Comparison of ENCODE assay signal across 9 cellular contexts in the genomic region with DNA sequence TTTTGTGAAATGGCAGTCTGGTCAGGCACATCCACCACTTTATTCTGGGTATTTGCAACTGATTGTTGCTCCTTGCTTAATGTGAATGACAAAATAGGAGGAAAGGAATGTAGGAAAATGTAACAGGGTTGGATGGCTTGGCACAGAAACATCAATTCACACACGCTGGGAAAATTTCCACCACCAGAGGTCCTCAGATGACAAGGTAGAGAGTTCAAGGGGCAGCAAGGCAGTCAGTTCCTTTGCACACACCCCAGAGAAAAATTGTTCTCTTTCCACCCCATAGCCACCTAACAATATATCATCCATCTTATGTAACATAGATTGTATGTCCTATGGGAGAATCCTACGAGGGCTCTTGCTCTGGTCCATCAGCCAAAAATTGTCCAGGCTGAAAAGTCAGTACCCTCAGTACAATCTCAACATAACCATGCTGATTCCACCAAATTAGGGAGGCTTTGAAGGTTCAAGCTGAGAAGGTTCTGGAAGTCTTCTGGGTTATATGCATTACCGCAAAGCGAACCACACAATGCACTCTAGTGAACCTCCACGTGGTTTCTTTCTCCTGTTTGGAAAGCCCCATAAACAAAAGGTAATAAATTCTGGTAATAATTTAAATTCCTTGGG. TPM values are rescaled to one million over a fixed set of nuclear protein-coding genes. Genes with fewer than 3 reads are reported as not detected.
A peak's percentile ranks its signal among the peaks of the same experiment; 100 is the strongest.
DNase-seq lines count a peak whose midpoint lies in the region; ATAC-seq and TF ChIP-seq lines count a peak whose summit lies in the region.
"Had no signal": no experiment of that assay in that cellular context is flagged by ENCODE, and none has a peak within 500 bp of the region (broad histone marks: within the 10 kb centered on the region; RNA-seq: fewer than 3 reads in every experiment).

No MANE protein-coding gene starts in this region.

- no peaks in the 10 kb centered on the region for H3K4me1 ChIP-seq in RWPE2 (ENCODE audit: insufficient read depth, poor library complexity, severe bottlenecking)

- no peak overlapping the region for H3K4me3 ChIP-seq in RWPE2 (ENCODE audit: severe bottlenecking)
- no peak overlapping the region for H3K4me3 ChIP-seq in retinal pigment epithelial cell (ENCODE audit: low read length)

- H3K27ac Mint-ChIP-seq in natural killer cell, result no peak overlapping the region
- H3K27ac Mint-ChIP-seq in natural killer cell treated with Interleukin-12 subunit alpha and Interleukin-12 subunit beta and Interleukin-15 and Interleukin-18, amount 100 ng/mL, for 72 hours, result no peak overlapping the region
- no peak overlapping the region for H3K27ac Mint-ChIP-seq in glutamatergic neuron (ENCODE audit: unreplicated experiment)

- ATAC-seq in natural killer cell (no peak), RWPE2 (ENCODE audit: low read depth) (peak; percentile 68), HG02973 (IDR thresholded peaks at IDR 0.05; ENCODE audit: unreplicated experiment) (no peak)
- ATAC-seq in natural killer cell treated with Interleukin-12 subunit alpha and Interleukin-12 subunit beta and Interleukin-15 and Interleukin-18, amount 100 ng/mL, for 72 hours, result no peak

- H3K27ac ChIP-seq in RWPE2 (ENCODE audit: poor library complexity, severe bottlenecking), result no peak overlapping the region

- no peaks in the 10 kb centered on the region for H3K27me3 ChIP-seq in RWPE2 (ENCODE audit: insufficient read depth, poor library complexity, severe bottlenecking)

- intact Hi-C loops in natural killer cell (cut with micrococcal nuclease), result loop anchor here (2.0 kb wide), 1 partner anchor 837 kb away; no protein-coding TSS in a partner anchor

- peak; percentile 30 for TF ChIP-seq CTCF in natural killer cell (IDR thresholded peaks at IDR 0.05)
- peak; percentile 92 for TF ChIP-seq CTCF in RWPE2 (IDR thresholded peaks at IDR 0.05; ENCODE audit: poor library complexity, severe bottlenecking)
- peak; percentile 67 for TF ChIP-seq CTCF in glutamatergic neuron (IDR thresholded peaks at IDR 0.05; ENCODE audit: partially characterized antibody, unreplicated experiment)
- TF ChIP-seq CTCF in retinal pigment epithelial cell (conservative IDR thresholded peaks at IDR 0.05; ENCODE audit: low read depth, low read length), result peak; percentile 85

- H3K4me1 Mint-ChIP-seq in natural killer cell (no peaks in the 10 kb centered on the region), glutamatergic neuron (ENCODE audit: low read depth, unreplicated experiment) (no peaks in the 10 kb centered on the region)
- H3K4me1 Mint-ChIP-seq in natural killer cell treated with Interleukin-12 subunit alpha and Interleukin-12 subunit beta and Interleukin-15 and Interleukin-18, amount 100 ng/mL, for 72 hours (ENCODE audit: low read depth in 2 of 2), result no peaks in the 10 kb centered on the region

- DNase-seq in natural killer cell (no peak), KBM-7 (peak; percentile 69), RWPE2 (ENCODE audit: low spot score) (no peak), glutamatergic neuron (peak; percentile 65), retinal pigment epithelial cell (ENCODE audit: low read depth) (peak; percentile 3)
- DNase-seq in natural killer cell treated with Interleukin-12 subunit alpha and Interleukin-12 subunit beta and Interleukin-15 and Interleukin-18, amount 100 ng/mL, for 72 hours (ENCODE audit: low spot score), result no peak
- DNase-seq in activated gamma-delta T cell treated with anti-CD3 and anti-CD28 coated beads, Interleukin-2, amount 50 U/mL, for 16 hours (ENCODE audit: low read depth), result peak; percentile 32

- no peaks in the 10 kb centered on the region for H3K36me3 ChIP-seq in RWPE2 (ENCODE audit: low read depth)

- no peaks in the 10 kb centered on the region for H3K9me3 ChIP-seq in RWPE2 (ENCODE audit: severe bottlenecking)

- H3K36me3 Mint-ChIP-seq in natural killer cell (no peaks in the 10 kb centered on the region), glutamatergic neuron (ENCODE audit: unreplicated experiment) (no peaks in the 10 kb centered on the region)
- H3K36me3 Mint-ChIP-seq in natural killer cell treated with Interleukin-12 subunit alpha and Interleukin-12 subunit beta and Interleukin-15 and Interleukin-18, amount 100 ng/mL, for 72 hours, result no peaks in the 10 kb centered on the region

- H3K27me3 Mint-ChIP-seq in natural killer cell (ENCODE audit: low read depth in 2 of 2) (peaks cover 0 to 3% of the 10 kb centered on the region in 2 donors), glutamatergic neuron (ENCODE audit: unreplicated experiment) (no peaks in the 10 kb centered on the region)
- peaks cover 4 to 7% of the 10 kb centered on the region in 2 donors for H3K27me3 Mint-ChIP-seq in natural killer cell treated with Interleukin-12 subunit alpha and Interleukin-12 subunit beta and Interleukin-15 and Interleukin-18, amount 100 ng/mL, for 72 hours

- in situ Hi-C loops in KBM-7 (cut with MboI; ENCODE audit: low pct_unique_long_range_greater_than_20kb, low sequenced_read_pairs), result no loop called here

- H3K4me3 Mint-ChIP-seq in natural killer cell (no peak overlapping the region), glutamatergic neuron (ENCODE audit: unreplicated experiment) (no peak overlapping the region)
- H3K4me3 Mint-ChIP-seq in natural killer cell treated with Interleukin-12 subunit alpha and Interleukin-12 subunit beta and Interleukin-15 and Interleukin-18, amount 100 ng/mL, for 72 hours, result no peak overlapping the region

- H3K9me3 Mint-ChIP-seq in natural killer cell, result no peaks in the 10 kb centered on the region
- H3K9me3 Mint-ChIP-seq in natural killer cell treated with Interleukin-12 subunit alpha and Interleukin-12 subunit beta and Interleukin-15 and Interleukin-18, amount 100 ng/mL, for 72 hours, result no peaks in the 10 kb centered on the region
- H3K9me3 Mint-ChIP-seq in glutamatergic neuron (ENCODE audit: unreplicated experiment), result peaks cover 3% of the 10 kb centered on the region

RNA-seq across cellular contexts. Expression of a gene that starts 42.1 kb away (rescaled TPM):
- total RNA-seq in natural killer cell, result not detected
- total RNA-seq in natural killer cell treated with Interleukin-12 subunit alpha and Interleukin-12 subunit beta and Interleukin-15 and Interleukin-18, amount 100 ng/mL, for 72 hours, result not detected
- total RNA-seq in glutamatergic neuron (ENCODE audit: unreplicated experiment), result not detected
- total RNA-seq: skeletal muscle tissue had no signal

Comparison
In these comparisons a context has a peak if more than half of its experiments do, and no peak if none do; other contexts are left out.
1. DNase-seq: peak in KBM-7 (single experiment), activated gamma-delta T cell treated with anti-CD3 and anti-CD28 coated beads, Interleukin-2, amount 50 U/mL, for 16 hours (single experiment), glutamatergic neuron (single experiment) and retinal pigment epithelial cell (single experiment); none in natural killer cell (single experiment), natural killer cell treated with Interleukin-12 subunit alpha and Interleukin-12 subunit beta and Interleukin-15 and Interleukin-18, amount 100 ng/mL, for 72 hours (single experiment) and RWPE2 (single experiment).
2. CTCF ChIP-seq: peak in every context shown above with its lines; median percentile 92 in RWPE2; 85 in retinal pigment epithelial cell; 67 in glutamatergic neuron; 30 in natural killer cell.